In genomic region chr7:131148708-131149428, GRCh38 we compare ENCODE assay signal across 2 cellular contexts.
A peak's percentile ranks its signal among the peaks of the same experiment; 100 is the strongest.
TF ChIP-seq lines count a peak whose summit lies in the region.

No MANE protein-coding gene starts in this region.

TF ChIP-seq in A549, 52 proteins besides CTCF, POLR2A, EP300 and RAD21 (continued from another document):
- TF ChIP-seq FOSL2 (IDR thresholded peaks at IDR 0.05): no peak
- TF ChIP-seq FOSL2 (CRISPR knock-in tag; IDR thresholded peaks at IDR 0.05): no peak
- TF ChIP-seq USF2 (IDR thresholded peaks at IDR 0.05): no peak
- no peak for TF ChIP-seq REST (IDR thresholded peaks at IDR 0.05)
- no peak for TF ChIP-seq HOXA7 (CRISPR knock-in tag; IDR thresholded peaks at IDR 0.05)
- no peak for TF ChIP-seq ESRRA (IDR thresholded peaks at IDR 0.05; ENCODE audit: borderline replicate concordance, low read length)
- TF ChIP-seq PHF8 (IDR thresholded peaks at IDR 0.05; ENCODE audit: borderline replicate concordance, low read depth): no peak
- TF ChIP-seq CBX8 (IDR thresholded peaks at IDR 0.05): no peak
- no peak for TF ChIP-seq HOXB5 (CRISPR knock-in tag; IDR thresholded peaks at IDR 0.05)
- no peak for TF ChIP-seq HMGXB4 (CRISPR knock-in tag; IDR thresholded peaks at IDR 0.05; ENCODE audit: borderline replicate concordance)

TF ChIP-seq in K562, 482 proteins besides CTCF, POLR2A, EP300 and RAD21 (continued from another document):
- no peak for TF ChIP-seq E4F1 (CRISPR knock-in tag; IDR thresholded peaks at IDR 0.05; ENCODE audit: borderline replicate concordance)
- TF ChIP-seq CBX2 (IDR thresholded peaks at IDR 0.05; ENCODE audit: insufficient read depth, low read length, poor library complexity, severe bottlenecking): peak; percentile 96
- TF ChIP-seq PRPF4 (IDR thresholded peaks at IDR 0.05; ENCODE audit: insufficient read depth, low read depth, low read length, poor library complexity, severe bottlenecking): no peak
- 0 out of 2 replicates have a peak, but pooled peaks have one; percentile 34 for TF ChIP-seq CEBPB (tag; IDR thresholded peaks at IDR 0.05)
- TF ChIP-seq CBX8 (IDR thresholded peaks at IDR 0.05; ENCODE audit: borderline replicate concordance, extremely low read depth, low read depth, low read length, poor library complexity, severe bottlenecking): peak; percentile 100
- no peak for TF ChIP-seq KHSRP (IDR thresholded peaks at IDR 0.05)
- no peak for TF ChIP-seq VEZF1 (CRISPR knock-in tag; IDR thresholded peaks at IDR 0.05)
